16 cellular contexts compared by ENCODE assay signal in the genomic region with DNA sequence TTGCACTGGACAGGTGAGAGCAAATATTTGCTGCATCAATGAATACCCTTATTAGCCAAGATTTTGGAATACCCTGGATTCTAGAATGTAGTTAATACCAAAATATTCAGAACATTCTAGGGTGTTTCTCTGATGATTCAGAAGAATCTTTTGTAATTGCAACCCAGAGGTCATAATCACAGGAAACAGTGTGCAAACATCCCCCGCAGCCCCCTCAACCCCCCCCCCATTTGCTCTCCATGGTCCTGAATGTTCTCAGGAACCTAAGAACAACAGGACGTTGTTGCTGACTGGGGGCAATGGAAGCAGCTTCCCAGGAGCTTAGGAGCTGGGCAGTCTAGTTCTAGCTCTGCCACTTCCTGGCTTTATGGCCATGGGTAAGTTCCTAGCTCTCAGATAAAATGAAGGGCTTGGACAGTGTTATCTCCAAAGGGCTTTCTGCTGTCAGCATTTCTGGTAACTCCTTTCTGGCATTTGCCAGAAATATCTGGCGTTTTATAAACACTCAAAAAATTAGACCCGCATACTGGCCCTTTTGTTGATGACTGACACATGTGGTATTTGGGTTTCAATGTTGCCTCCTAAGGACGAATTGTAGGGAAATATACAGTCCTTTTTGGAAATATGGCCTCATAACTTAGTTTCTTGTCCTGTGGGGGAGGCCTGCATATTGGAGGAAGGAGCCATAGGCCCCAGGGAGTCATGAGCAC.
A peak's percentile ranks its signal among the peaks of the same experiment; 100 is the strongest.
DNase-seq lines count a peak whose midpoint lies in the region; ATAC-seq, FAIRE-seq and TF ChIP-seq lines count a peak whose summit lies in the region.
"Had no signal": no experiment of that assay in that cellular context is flagged by ENCODE, and none has a peak within 500 bp of the region (broad histone marks: within the 10 kb centered on the region; RNA-seq: fewer than 3 reads in every experiment).

No MANE protein-coding gene starts in this region.

- H3K27ac ChIP-seq in HepG2 (ENCODE audit: extremely low read length, insufficient read depth, low read length) = no peak overlapping the region

- H3K4me3 Mint-ChIP-seq in HFFc6 = no peak overlapping the region
- H3K4me3 Mint-ChIP-seq: activated B cell treated with CpG ODN at 0.5 μM for 24 hours; activated naive CD4-positive, alpha-beta T cell treated with anti-CD3 and anti-CD28 coated beads, Interleukin-2, amount 50 U/mL, for 24 hours had no signal

- H3K27me3 Mint-ChIP-seq in HFFc6 (ENCODE audit: insufficient read depth) = no peaks in the 10 kb centered on the region; the same call in none of the 2 replicates

- no peak for FAIRE-seq in HepG2 (lab: Jason Lieb, UNC)

- no peak overlapping the region for H3K9ac ChIP-seq in HepG2 (ENCODE audit: insufficient read depth, low read depth, low read length)

- H3K4me1 Mint-ChIP-seq in HFFc6 (ENCODE audit: low read depth) = no peaks in the 10 kb centered on the region
- H3K4me1 Mint-ChIP-seq: activated B cell treated with CpG ODN at 0.5 μM for 24 hours; activated naive CD4-positive, alpha-beta T cell treated with anti-CD3 and anti-CD28 coated beads, Interleukin-2, amount 50 U/mL, for 24 hours had no signal

- H3K27ac Mint-ChIP-seq in HFFc6 = no peak overlapping the region
- H3K27ac Mint-ChIP-seq: activated B cell treated with CpG ODN at 0.5 μM for 24 hours; activated naive CD4-positive, alpha-beta T cell treated with anti-CD3 and anti-CD28 coated beads, Interleukin-2, amount 50 U/mL, for 24 hours had no signal

- ATAC-seq in HepG2 = no peak
- no peak for ATAC-seq in HG02588 (IDR thresholded peaks at IDR 0.05; ENCODE audit: unreplicated experiment)
- ATAC-seq: esophagus mucosa, mucosa of descending colon had no signal

- H3K9me3 ChIP-seq in MG63 (no peaks in the 10 kb centered on the region), HepG2 (ENCODE audit: low read length) (no peaks in the 10 kb centered on the region)
- H3K9me3 ChIP-seq: mucosa of descending colon had no signal

- no peaks in the 10 kb centered on the region; the same call in 1 of the 2 replicates for H3K36me3 Mint-ChIP-seq in HFFc6 (ENCODE audit: low read depth)
- H3K36me3 Mint-ChIP-seq: activated naive CD4-positive, alpha-beta T cell treated with anti-CD3 and anti-CD28 coated beads, Interleukin-2, amount 50 U/mL, for 24 hours had no signal

- TF ChIP-seq POLR2A in HepG2 (IDR thresholded peaks at IDR 0.05; ENCODE audit: insufficient read depth in 1 of 2, low read depth in 2 of 2, low read length in 2 of 2) = no peak

- peaks cover 8% of the 10 kb centered on the region for H3K27me3 ChIP-seq in MG63
- peaks cover 0 to 8% of the 10 kb centered on the region in 2 experiments; a peak in 2 of 5 replicates for H3K27me3 ChIP-seq in HepG2 (ENCODE audit: control insufficient read depth in 1 of 2, insufficient read depth in 2 of 2, low read length in 2 of 2)

- H3K36me3 ChIP-seq in MG63 = no peaks in the 10 kb centered on the region
- H3K36me3 ChIP-seq in HepG2 (replicated peaks in 1 of 2; ENCODE audit: control insufficient read depth in 1 of 2, insufficient read depth in 2 of 2, low read length in 2 of 2) = no peaks in the 10 kb centered on the region

- H3K4me1 ChIP-seq in HepG2 (ENCODE audit: insufficient read depth, low read length) = no peaks in the 10 kb centered on the region

- 22% methylated on average over 5 of the region's 5 CpGs for WGBS in HepG2 (ENCODE audit: low lambda C conversion rate)

- DNase-seq in CMK (ENCODE audit: low read depth) (peak; percentile 4), MG63 (peak; percentile 4), choroid plexus epithelial cell (ENCODE audit: low read depth) (peak; percentile 28), HepG2 (ENCODE audit: low spot score) (no peak), NCI-H524 (lab: John Stamatoyannopoulos, UW) (no peak), HFFc6 (no peak), NCI-H2107 treated with DMSO at 0.1 percent for 48 hours (lab: John Stamatoyannopoulos, UW; ENCODE audit: unreplicated experiment) (no peak)
- DNase-seq: activated B cell treated with CpG ODN at 0.5 μM for 24 hours; mucosa of descending colon; NCI-H1092 treated with DMSO at 0.1 percent for 48 hours; posterior cingulate gyrus; stimulated activated CD4-positive, alpha-beta T cell treated with anti-CD3 and anti-CD28 coated beads, Interleukin-15, amount 100 ng/mL, for 24 hours; substantia nigra had no signal

- H2AFZ ChIP-seq in HepG2 (ENCODE audit: low read length) = no peak overlapping the region

- no peaks in the 10 kb centered on the region for H3K79me2 ChIP-seq in HepG2 (ENCODE audit: insufficient read depth, low read length)

- no peak for TF ChIP-seq EP300 in HepG2 (IDR thresholded peaks at IDR 0.05; ENCODE audit: low read depth in 2 of 2, low read length in 2 of 2)
- TF ChIP-seq EP300 in HepG2 (CRISPR knock-in tag; IDR thresholded peaks at IDR 0.05; ENCODE audit: borderline replicate concordance) = no peak

- TF ChIP-seq CTCF in choroid plexus epithelial cell (conservative IDR thresholded peaks at IDR 0.05; ENCODE audit: low read depth, low read length) (no peak), HepG2 (CRISPR knock-in tag; IDR thresholded peaks at IDR 0.05) (no peak), HFFc6 (IDR thresholded peaks at IDR 0.05) (no peak)

- in situ Hi-C loops in HepG2 (cut with HindIII; ENCODE audit: extremely low pct_ligation_motif_present, low pct_unique_long_range_greater_than_20kb) = no loop called here

- no TSS peak for BruUV-seq in HepG2 (replicated peaks; lab: Mats Ljungman, UMichigan)

- H3K9me3 Mint-ChIP-seq in HFFc6 = peaks cover 32% of the 10 kb centered on the region
- H3K9me3 Mint-ChIP-seq: activated B cell treated with CpG ODN at 0.5 μM for 24 hours; activated naive CD4-positive, alpha-beta T cell treated with anti-CD3 and anti-CD28 coated beads, Interleukin-2, amount 50 U/mL, for 24 hours had no signal

- no peaks in the 10 kb centered on the region for H4K20me1 ChIP-seq in HepG2 (ENCODE audit: insufficient read depth, low read length)

- H3K4me2 ChIP-seq in HepG2 (ENCODE audit: low read depth, low read length) = no peak overlapping the region

- no peak for TF ChIP-seq RAD21 in HepG2 (CRISPR knock-in tag; IDR thresholded peaks at IDR 0.05)

- intact Hi-C loops in HepG2 (cut with micrococcal nuclease; ENCODE audit: unreplicated experiment) = no loop called here

- H3K4me3 ChIP-seq in MG63 = no peak overlapping the region
- H3K4me3 ChIP-seq in choroid plexus epithelial cell (ENCODE audit: low read depth, low read length) = no peak overlapping the region
- no peak overlapping the region for H3K4me3 ChIP-seq in HepG2 (replicated peaks in 1 of 3; ENCODE audit: insufficient read depth in 1 of 3, low read depth in 2 of 3, low read length in 3 of 3)
- H3K4me3 ChIP-seq: mucosa of descending colon had no signal

- POLR2A ChIA-PET in HepG2 (lab: Yijun Ruan, JAX) = no interaction called here

- CTCF ChIA-PET in HepG2 (lab: Yijun Ruan, JAX; ENCODE audit: low intra/inter-chr PET ratio, low total read pairs) = no interaction called here

TF ChIP-seq in HepG2, 621 proteins besides CTCF, POLR2A, EP300 and RAD21:
- TF ChIP-seq MIER2 (CRISPR knock-in tag; IDR thresholded peaks at IDR 0.05) = 0 out of 2 replicates have a peak, but pooled peaks have one; percentile 43
- no peak for TF ChIP-seq BCL3 (CRISPR knock-in tag; IDR thresholded peaks at IDR 0.05)
- peak in 1 of 2 experiments; percentile 87 for TF ChIP-seq REST (IDR thresholded peaks at IDR 0.05; ENCODE audit: borderline replicate concordance in 1 of 2, low read depth in 1 of 2, low read length in 2 of 2)

Comparison
In these comparisons a context has a peak if more than half of its experiments do, and no peak if none do; other contexts are left out.
1. DNase-seq: peak in CMK (single experiment), MG63 (single experiment) and choroid plexus epithelial cell (single experiment); none in HepG2 (single experiment), NCI-H524 (0 of 2), HFFc6 (single experiment) and NCI-H2107 treated with DMSO at 0.1 percent for 48 hours (single experiment).